ENCODE assay signal across 21 cellular contexts in the genomic region with DNA sequence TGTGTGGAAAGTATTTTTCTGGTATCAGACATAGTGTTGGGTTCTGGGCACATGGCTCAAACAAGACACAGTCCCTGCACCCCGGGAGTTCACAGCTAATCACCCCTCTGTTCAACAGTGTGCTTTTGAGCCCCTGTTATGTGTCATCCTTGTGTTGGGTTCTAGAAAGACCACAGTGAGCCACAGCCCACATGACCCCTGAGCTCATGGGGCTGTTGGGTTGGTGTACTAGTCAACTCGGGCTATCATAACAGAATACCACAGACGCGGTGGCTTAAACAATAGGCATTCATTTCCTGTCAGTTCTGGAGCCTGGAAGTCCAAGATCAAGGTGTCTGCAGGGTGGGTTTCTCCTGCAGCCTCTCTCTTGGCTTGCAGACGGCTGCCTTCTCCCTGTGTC.
DNase-seq lines count a peak whose midpoint lies in the region; ATAC-seq, FAIRE-seq and TF ChIP-seq lines count a peak whose summit lies in the region.
"Had no signal": no experiment of that assay in that cellular context is flagged by ENCODE, and none has a peak within 500 bp of the region (broad histone marks: within the 10 kb centered on the region; RNA-seq: fewer than 3 reads in every experiment).

No MANE protein-coding gene starts in this region.

- ATAC-seq in Right ventricle myocardium inferior (no peak), HG02623 (IDR thresholded peaks at IDR 0.05; ENCODE audit: unreplicated experiment) (no peak)
- peak; percentile 58 for ATAC-seq in stimulated activated effector memory CD8-positive, alpha-beta T cell treated with anti-CD3 and anti-CD28 coated beads, Interleukin-12 subunit alpha, Interleukin-12 subunit beta, amount 100 ng/mL, for 72 hours

- H3K9me3 Mint-ChIP-seq in stimulated activated effector memory CD8-positive, alpha-beta T cell treated with anti-CD3 and anti-CD28 coated beads, Interleukin-12 subunit alpha, Interleukin-12 subunit beta, amount 100 ng/mL, for 72 hours = no peaks in the 10 kb centered on the region
- H3K9me3 Mint-ChIP-seq: HFFc6 had no signal

- H3K27ac Mint-ChIP-seq in stimulated activated effector memory CD8-positive, alpha-beta T cell treated with anti-CD3 and anti-CD28 coated beads, Interleukin-12 subunit alpha, Interleukin-12 subunit beta, amount 100 ng/mL, for 72 hours = peak overlapping the region; percentile 70
- H3K27ac Mint-ChIP-seq: HFFc6 had no signal

- CTCF ChIA-PET in HEK293 (lab: Yijun Ruan, JAX) = no interaction called here

- H3K27ac ChIP-seq in right atrium auricular region = peak overlapping the region; percentile 32 to 51
- H3K27ac ChIP-seq in HEK293 (ENCODE audit: extremely low read depth, low read depth, low read length) = no peak overlapping the region
- H3K27ac ChIP-seq: SJCRH30 had no signal

- DNase-seq in right atrium auricular region (ENCODE audit: low spot score) (no peak), Right ventricle myocardium inferior (ENCODE audit: missing footprints) (no peak), bronchial epithelial cell (ENCODE audit: low read depth) (no peak)
- no peak for DNase-seq in stimulated activated effector memory CD8-positive, alpha-beta T cell treated with anti-CD3 and anti-CD28 coated beads, Interleukin-12 subunit alpha, Interleukin-12 subunit beta, amount 100 ng/mL, for 72 hours (ENCODE audit: low spot score in 2 of 2)
- DNase-seq in central memory CD4-positive, alpha-beta T cell = no peak
- DNase-seq: ACHN, AML-193, COR-L47, DMS153, HFFc6, NCI-H1417 treated with DMSO at 0.1 percent for 48 hours, NCI-H1930, NCI-H446 treated with DMSO at 0.1 percent for 48 hours, NCI-H748 treated with DMSO at 0.1 percent for 48 hours, RPMI8226, SJCRH30 had no signal

- H3K4me3 ChIP-seq in right atrium auricular region (no peak overlapping the region), HEK293 (ENCODE audit: low read depth, low read length) (no peak overlapping the region), bronchial epithelial cell (ENCODE audit: low read depth, low read length) (no peak overlapping the region)
- H3K4me3 ChIP-seq: SJCRH30 had no signal

- H3K36me3 ChIP-seq in right atrium auricular region = no peaks in the 10 kb centered on the region
- no peaks in the 10 kb centered on the region for H3K36me3 ChIP-seq in HEK293 (ENCODE audit: control insufficient read depth in 2 of 2, insufficient read depth in 1 of 2, low read length in 2 of 2)
- peaks cover 3% of the 10 kb centered on the region for H3K36me3 ChIP-seq in bronchial epithelial cell (ENCODE audit: control insufficient read depth, insufficient read depth, low read length)
- H3K36me3 ChIP-seq: SJCRH30 had no signal

- H3K9me3 ChIP-seq in right atrium auricular region = no peaks in the 10 kb centered on the region
- no peaks in the 10 kb centered on the region for H3K9me3 ChIP-seq in HEK293 (ENCODE audit: control insufficient read depth, insufficient read depth, low read depth, low read length)
- H3K9me3 ChIP-seq: SJCRH30 had no signal

- POLR2A ChIA-PET in HEK293 (lab: Yijun Ruan, JAX) = no interaction called here

- peak; percentile 87 for FAIRE-seq in bronchial epithelial cell (lab: Jason Lieb, UNC)
- FAIRE-seq: GM19239, H1 had no signal

- H3K36me3 Mint-ChIP-seq in stimulated activated effector memory CD8-positive, alpha-beta T cell treated with anti-CD3 and anti-CD28 coated beads, Interleukin-12 subunit alpha, Interleukin-12 subunit beta, amount 100 ng/mL, for 72 hours = no peaks in the 10 kb centered on the region

- H3K27me3 ChIP-seq in right atrium auricular region (no peaks in the 10 kb centered on the region), bronchial epithelial cell (ENCODE audit: control insufficient read depth, insufficient read depth, low read length) (no peaks in the 10 kb centered on the region)
- H3K27me3 ChIP-seq: SJCRH30 had no signal

- intact Hi-C loops in Right ventricle myocardium inferior (cut with DNase I) = loop anchor here (1.0 to 5.0 kb wide), 3 partner anchors 16 to 69 kb away; no protein-coding TSS in a partner anchor

- H3K4me1 Mint-ChIP-seq in stimulated activated effector memory CD8-positive, alpha-beta T cell treated with anti-CD3 and anti-CD28 coated beads, Interleukin-12 subunit alpha, Interleukin-12 subunit beta, amount 100 ng/mL, for 72 hours = peaks cover 18% of the 10 kb centered on the region
- H3K4me1 Mint-ChIP-seq: CD14-positive monocyte had no signal

- peaks cover 0 to 76% of the 10 kb centered on the region in 2 donors for H3K4me1 ChIP-seq in right atrium auricular region
- no peaks in the 10 kb centered on the region for H3K4me1 ChIP-seq in HEK293 (ENCODE audit: control insufficient read depth, insufficient read depth, low read length)

- no peak overlapping the region for H3K4me3 Mint-ChIP-seq in stimulated activated effector memory CD8-positive, alpha-beta T cell treated with anti-CD3 and anti-CD28 coated beads, Interleukin-12 subunit alpha, Interleukin-12 subunit beta, amount 100 ng/mL, for 72 hours
- H3K4me3 Mint-ChIP-seq: CD14-positive monocyte, HFFc6 had no signal

- TF ChIP-seq CTCF in right atrium auricular region (IDR thresholded peaks at IDR 0.05) (no peak), HEK293 (tag by site-specific recombination; IDR thresholded peaks at IDR 0.05) (no peak), bronchial epithelial cell (IDR thresholded peaks at IDR 0.05; ENCODE audit: insufficient read depth, low read length, severe bottlenecking) (no peak)

TF ChIP-seq in HEK293, 187 proteins besides CTCF, POLR2A, EP300 and RAD21:
- TF ChIP-seq ZNF548 (tag by site-specific recombination; IDR thresholded peaks at IDR 0.05) = peak; percentile 82
- TF ChIP-seq, protein P1, sequence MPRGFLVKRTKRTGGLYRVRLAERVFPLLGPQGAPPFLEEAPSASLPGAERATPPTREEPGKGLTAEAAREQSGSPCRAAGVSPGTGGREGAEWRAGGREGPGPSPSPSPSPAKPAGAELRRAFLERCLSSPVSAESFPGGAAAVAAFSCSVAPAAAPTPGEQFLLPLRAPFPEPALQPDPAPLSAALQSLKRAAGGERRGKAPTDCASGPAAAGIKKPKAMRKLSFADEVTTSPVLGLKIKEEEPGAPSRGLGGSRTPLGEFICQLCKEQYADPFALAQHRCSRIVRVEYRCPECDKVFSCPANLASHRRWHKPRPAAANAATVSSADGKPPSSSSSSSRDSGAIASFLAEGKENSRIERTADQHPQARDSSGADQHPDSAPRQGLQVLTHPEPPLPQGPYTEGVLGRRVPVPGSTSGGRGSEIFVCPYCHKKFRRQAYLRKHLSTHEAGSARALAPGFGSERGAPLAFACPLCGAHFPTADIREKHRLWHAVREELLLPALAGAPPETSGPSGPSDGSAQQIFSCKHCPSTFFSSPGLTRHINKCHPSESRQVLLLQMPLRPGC (tag by site-specific recombination; IDR thresholded peaks at IDR 0.05) = no peak
